ENCODE assay signal across 9 cellular contexts in genomic region chr19:19113040-19113541, GRCh38. TPM values are rescaled to one million over a fixed set of nuclear protein-coding genes. Genes with fewer than 3 reads are reported as not detected.
DNase-seq lines count a peak whose midpoint lies in the region; ATAC-seq, FAIRE-seq and TF ChIP-seq lines count a peak whose summit lies in the region.
"Had no signal": no experiment of that assay in that cellular context is flagged by ENCODE, and none has a peak within 500 bp of the region (broad histone marks: within the 10 kb centered on the region; RNA-seq: fewer than 3 reads in every experiment).

No MANE protein-coding gene starts in this region.

- no peak overlapping the region for H3K4ac ChIP-seq in neuronal stem cell (ENCODE audit: low read length)

- no peak for TF ChIP-seq EP300 in K562 (IDR thresholded peaks at IDR 0.05; ENCODE audit: low read length)

- H3K4me1 ChIP-seq in K562 (replicated peaks in 1 of 2; ENCODE audit: control insufficient read depth in 2 of 2, insufficient read depth in 2 of 2, low read length in 2 of 2) (peaks cover 12 to 31% of the 10 kb centered on the region in 2 experiments; a peak in 4 of 5 replicates), neuronal stem cell (ENCODE audit: control insufficient read depth in 2 of 2, insufficient read depth in 1 of 2, low read depth in 1 of 2, low read length in 2 of 2) (peaks cover 8 to 9% of the 10 kb centered on the region in 2 donors)

- in situ Hi-C loops in GM13977 (cut with MboI; ENCODE audit: low pct_unique_long_range_greater_than_20kb, low sequenced_read_pairs, unreplicated experiment) (no loop called here), K562 (cut with MboI) (no loop called here)

- H2BK12ac ChIP-seq in neuronal stem cell (ENCODE audit: low read length), result no peak overlapping the region

- H3K79me1 ChIP-seq in neuronal stem cell (ENCODE audit: low read depth, low read length), result peaks cover 2% of the 10 kb centered on the region

- 44% methylated on average over 4 of the region's 4 CpGs for WGBS in K562 (ENCODE audit: insufficient coverage, low coverage, missing lambda C conversion rate)
- WGBS in neuronal stem cell (ENCODE audit: extremely low coverage in 2 of 2, insufficient read length in 2 of 2, insufficient replicate concordance in 1 of 2), 2 donors, result no CpG with 5 or more reads among the region's 4 CpGs

- peak; percentile 88 for FAIRE-seq in K562 (lab: Jason Lieb, UNC)

- H3K9me3 ChIP-seq in K562 (replicated peaks; ENCODE audit: control insufficient read depth, insufficient read depth, low read depth, low read length) (no peaks in the 10 kb centered on the region), neuronal stem cell (replicated peaks in 1 of 2; ENCODE audit: control insufficient read depth in 2 of 2, insufficient read depth in 1 of 2, low read depth in 1 of 2, low read length in 2 of 2) (peaks cover 0 to 2% of the 10 kb centered on the region in 2 donors)

- no peak overlapping the region for H4K91ac ChIP-seq in neuronal stem cell (ENCODE audit: low read depth, low read length, poor library complexity)

- POLR2A ChIA-PET in K562 (lab: Yijun Ruan, JAX), result interaction anchor here (0.6 kb wide), 2 partner anchors 16 to 75 kb away, joined by 3 read pairs; no protein-coding TSS in a partner anchor

- TF ChIP-seq POLR2A in K562 (conservative IDR thresholded peaks at IDR 0.05), result peak; percentile 44

- H2BK5ac ChIP-seq in neuronal stem cell (ENCODE audit: low read length), result no peak overlapping the region

- TF ChIP-seq CTCF in GM13977 (IDR thresholded peaks at IDR 0.05; ENCODE audit: extremely low read depth, insufficient read depth, missing control alignments) (peak; percentile 4), K562 (IDR thresholded peaks at IDR 0.05 in 2 of 3, conservative IDR thresholded peaks at IDR 0.05 in 1 of 3; ENCODE audit: insufficient read depth in 2 of 3, low read depth in 1 of 3, low read length in 3 of 3) (peak; percentile 54 to 69 (median 68)), GM10266 (IDR thresholded peaks at IDR 0.05; ENCODE audit: control insufficient read depth, insufficient read depth, low read depth, missing control alignments) (no peak)

- H3K36me3 ChIP-seq in K562 (ENCODE audit: control insufficient read depth, insufficient read depth, low read length) (peaks cover 10% of the 10 kb centered on the region; the same call in 1 of the 3 replicates), neuronal stem cell (replicated peaks in 1 of 2; ENCODE audit: control insufficient read depth in 2 of 2, insufficient read depth in 2 of 2, low read length in 2 of 2) (peaks cover 0 to 3% of the 10 kb centered on the region in 2 donors)

- H3K23ac ChIP-seq in neuronal stem cell (ENCODE audit: low read depth, low read length, poor library complexity), result peak overlapping the region; percentile 31

- ATAC-seq in K562 (peak; percentile 87), GM21360 (IDR thresholded peaks at IDR 0.05; ENCODE audit: unreplicated experiment) (no peak), left ventricle myocardium superior (no peak)

- H2BK120ac ChIP-seq in neuronal stem cell (ENCODE audit: low read depth, low read length), result no peak overlapping the region

- peak overlapping the region in 1 of 2 experiments; percentile 70; a peak in 2 of 4 replicates for H3K9ac ChIP-seq in K562 (ENCODE audit: insufficient read depth in 1 of 2, low read depth in 2 of 2, low read length in 2 of 2)
- H3K9ac ChIP-seq in neuronal stem cell (ENCODE audit: low read depth, low read length, poor library complexity), result peak overlapping the region; percentile 60

- BruUV-seq in K562 (replicated peaks; lab: Mats Ljungman, UMichigan), result no TSS peak

- H3K9me1 ChIP-seq in K562 (ENCODE audit: control insufficient read depth, insufficient read depth, low read length), result peaks cover 4% of the 10 kb centered on the region

- H3K4me2 ChIP-seq in K562 (ENCODE audit: insufficient read depth, low read length) (no peak overlapping the region), neuronal stem cell (ENCODE audit: insufficient read depth, low read length, poor library complexity, severe bottlenecking) (no peak overlapping the region)

- no peak overlapping the region for H2BK15ac ChIP-seq in neuronal stem cell (ENCODE audit: low read length)

- no peak overlapping the region for H4K8ac ChIP-seq in neuronal stem cell (ENCODE audit: low read depth, low read length)

- H3K27me3 ChIP-seq in K562 (ENCODE audit: control insufficient read depth in 2 of 2, insufficient read depth in 2 of 2, low read length in 2 of 2), result no peaks in the 10 kb centered on the region
- H3K27me3 ChIP-seq in neuronal stem cell (ENCODE audit: control insufficient read depth in 3 of 3, insufficient read depth in 3 of 3, low read depth in 1 of 3, low read length in 3 of 3), result no peaks in the 10 kb centered on the region

- no peak overlapping the region for H3K18ac ChIP-seq in neuronal stem cell (ENCODE audit: low read length)

- CTCF ChIA-PET in K562 (lab: Yijun Ruan, JAX; ENCODE audit: low intra/inter-chr PET ratio), result interaction anchor here (0.9 to 1.2 kb wide), 2 partner anchors 59 to 62 kb away, joined by 6 to 9 read pairs; no protein-coding TSS in a partner anchor

- intact Hi-C loops in K562 (cut with micrococcal nuclease), result loop anchor here (1.0 to 2.0 kb wide), 3 partner anchors 26 to 60 kb away; no protein-coding TSS in a partner anchor
- intact Hi-C loops in left ventricle myocardium superior (cut with micrococcal nuclease), result no loop called here

- peak overlapping the region; percentile 81 for H2AK5ac ChIP-seq in neuronal stem cell (ENCODE audit: low read depth, low read length)

- H3K27ac ChIP-seq in K562 (ENCODE audit: extremely low read depth, low read depth, low read length) (no peak overlapping the region), neuronal stem cell (replicated peaks; ENCODE audit: low read length) (no peak overlapping the region)

- H3K4me3 ChIP-seq in K562 (no peak overlapping the region), neuronal stem cell (ENCODE audit: low read length in 2 of 2) (no peak overlapping the region)

- H3K14ac ChIP-seq in neuronal stem cell (ENCODE audit: low read length), result peak overlapping the region; percentile 8

- DNase-seq in GM13977 (ENCODE audit: low spot score) (no peak), NCI-H2171 treated with DMSO at 0.1 percent for 48 hours (lab: John Stamatoyannopoulos, UW) (peak; percentile 80), K562 (ENCODE audit: extremely low read depth in 1 of 4, low spot score in 3 of 4) (peak; percentile 50 to 72 (median 60)), neuronal stem cell (ENCODE audit: low spot score) (no peak), GM10266 (ENCODE audit: extremely low spot score) (no peak), left ventricle myocardium superior (no peak), HT-29 (ENCODE audit: low spot score) (no peak)
- DNase-seq: midbrain had no signal

- 0 out of 2 replicates have a peak overlapping the region, but pooled peaks have one; percentile 4 for H2AFZ ChIP-seq in K562 (ENCODE audit: low read depth, low read length)
- H2AFZ ChIP-seq in neuronal stem cell (ENCODE audit: low read length), result peak overlapping the region; percentile 64

- no peaks in the 10 kb centered on the region for H3K79me2 ChIP-seq in K562 (ENCODE audit: control insufficient read depth, insufficient read depth, low read length)

- peak; percentile 60 to 71 for TF ChIP-seq RAD21 in K562 (CRISPR knock-in tag; conservative IDR thresholded peaks at IDR 0.05 in 1 of 2, IDR thresholded peaks at IDR 0.05 in 1 of 2)

- H4K20me1 ChIP-seq in K562 (replicated peaks; ENCODE audit: control insufficient read depth, insufficient read depth, low read length), result 0 out of 2 replicates have a peak, but pooled peaks cover 2% of the 10 kb centered on the region

RNA-seq across cellular contexts. Expression of gene TMEM161A, which starts 25.2 kb away (rescaled TPM):
- total RNA-seq in K562 (2011; cell fraction: chromatin; rRNA removed; ENCODE audit: low replicate concordance), result 61.8 and 208 TPM in 2 replicates
- 275 and 276 TPM in 2 replicates for total RNA-seq in K562 (2011; cell fraction: nucleolus; rRNA removed)
- 120 and 154 TPM in 2 replicates for total RNA-seq in K562 (2011; cell fraction: nucleoplasm; rRNA removed)
- total RNA-seq in K562 (2014; rRNA removed) (77.2 and 105 TPM in 2 replicates), K562 (2014; rRNA removed; fragmentation: Illumina TruSeq; extraction: Trizol) (15.4 and 24.5 TPM in 2 replicates), K562 (2015; rRNA removed; fragmentation: Illumina TruSeq; extraction: Trizol) (33.8 and 38.9 TPM in 2 replicates), K562 (2021) (76.7 and 81.2 TPM in 2 replicates), left ventricle myocardium superior (24.7 TPM)
- polyA plus RNA-seq in K562 (2011; rRNA removed) (42.5 and 66.4 TPM in 2 replicates), K562 (2014; fragmentation: Illumina TruSeq; extraction: Trizol) (29.2 and 68.5 TPM in 2 replicates), K562 (2014; fragmentation: Nextera tagmentation; extraction: Ambion mirVana) (1 to 10 TPM in 1 of 2 experiments, under 1 TPM in 1; 0.63 to 4.7 TPM), K562 (2014; rRNA removed) (92.3 and 98.4 TPM in 2 replicates)
- polyA plus RNA-seq in K562 (2011; cell fraction: cytosol; rRNA removed), result 82.2 and 238 TPM in 2 replicates
- 177 and 332 TPM in 2 replicates for polyA plus RNA-seq in K562 (2011; cell fraction: nucleus; rRNA removed)
- 45.4 and 63.2 TPM in 2 replicates for polyA plus RNA-seq in K562 (2012)
- polyA minus RNA-seq in K562 (2011; rRNA and poly(A)+ RNA removed), result 35.9 and 53.2 TPM in 2 replicates
- 52.1 and 59.5 TPM in 2 replicates for polyA minus RNA-seq in K562 (2011; cell fraction: cytosol; rRNA and poly(A)+ RNA removed)
- 89.7 and 90.0 TPM in 2 replicates for polyA minus RNA-seq in K562 (2011; cell fraction: nucleus; rRNA and poly(A)+ RNA removed)
- polyA plus RNA-seq in neuronal stem cell (2013, experiment 1 of 2), result 25.5 TPM
- 24.0 TPM for polyA plus RNA-seq in neuronal stem cell (2013, experiment 2 of 2)
- total RNA-seq in HT-29 (2014; rRNA removed; shearing (Covaris generic)), result 59.0 and 63.8 TPM in 2 replicates

RNA-seq across cellular contexts. Expression of gene SLC25A42, which starts 49.3 kb away (rescaled TPM):
- 32.0 and 85.4 TPM in 2 replicates for total RNA-seq in K562 (2011; cell fraction: chromatin; rRNA removed; ENCODE audit: low replicate concordance)
- total RNA-seq in K562 (2011; cell fraction: nucleolus; rRNA removed), result 50.1 and 57.7 TPM in 2 replicates
- total RNA-seq in K562 (2011; cell fraction: nucleoplasm; rRNA removed), result 45.2 and 57.4 TPM in 2 replicates
- total RNA-seq in K562 (2014; rRNA removed) (14.1 and 15.1 TPM in 2 replicates), K562 (2014; rRNA removed; fragmentation: Illumina TruSeq; extraction: Trizol) (7.9 and 10.5 TPM in 2 replicates), K562 (2015; rRNA removed; fragmentation: Illumina TruSeq; extraction: Trizol) (8.7 and 9.9 TPM in 2 replicates), K562 (2021) (30.2 and 32.2 TPM in 2 replicates), left ventricle myocardium superior (29.5 TPM)
- polyA plus RNA-seq in K562 (2011; rRNA removed) (17.0 and 19.4 TPM in 2 replicates), K562 (2014; fragmentation: Illumina TruSeq; extraction: Trizol) (16.4 and 23.3 TPM in 2 replicates), K562 (2014; fragmentation: Nextera tagmentation; extraction: Ambion mirVana) (1 to 10 TPM in 1 of 2 experiments, under 1 TPM in 1; 0.59 to 2.0 TPM), K562 (2014; rRNA removed) (24.7 and 25.5 TPM in 2 replicates)
- polyA plus RNA-seq in K562 (2011; cell fraction: cytosol; rRNA removed), result 21.5 and 36.4 TPM in 2 replicates
- 66.0 and 91.7 TPM in 2 replicates for polyA plus RNA-seq in K562 (2011; cell fraction: nucleus; rRNA removed)
- 17.8 and 23.7 TPM in 2 replicates for polyA plus RNA-seq in K562 (2012)
- 6.5 and 10.2 TPM in 2 replicates for polyA minus RNA-seq in K562 (2011; rRNA and poly(A)+ RNA removed)
- polyA minus RNA-seq in K562 (2011; cell fraction: cytosol; rRNA and poly(A)+ RNA removed), result 11.4 and 14.1 TPM in 2 replicates
- 13.1 and 13.3 TPM in 2 replicates for polyA minus RNA-seq in K562 (2011; cell fraction: nucleus; rRNA and poly(A)+ RNA removed)
- polyA plus RNA-seq in neuronal stem cell (2013, experiment 1 of 2), result 6.8 TPM
- polyA plus RNA-seq in neuronal stem cell (2013, experiment 2 of 2), result 7.2 TPM
- 2.4 and 3.2 TPM in 2 replicates for total RNA-seq in HT-29 (2014; rRNA removed; shearing (Covaris generic))

RNA-seq across cellular contexts. Expression of gene MEF2B, which starts 57.0 kb away (rescaled TPM):
- 1.4 TPM in 1 of 2 replicates, not detected in the other for total RNA-seq in K562 (2011; cell fraction: chromatin; rRNA removed; ENCODE audit: low replicate concordance)
- 1.2 and 1.7 TPM in 2 replicates for total RNA-seq in K562 (2011; cell fraction: nucleolus; rRNA removed)
- 1.4 and 1.8 TPM in 2 replicates for total RNA-seq in K562 (2011; cell fraction: nucleoplasm; rRNA removed)
- total RNA-seq in K562 (2014; rRNA removed), result 0.16 and 0.77 TPM in 2 replicates
- total RNA-seq in K562 (2014; rRNA removed; fragmentation: Illumina TruSeq; extraction: Trizol), result not detected in 2 replicates
- total RNA-seq in K562 (2015; rRNA removed; fragmentation: Illumina TruSeq; extraction: Trizol), result 0.14 and 0.23 TPM in 2 replicates
- 0.72 and 1.9 TPM in 2 replicates for total RNA-seq in K562 (2021)
- 0.15 and 0.26 TPM in 2 replicates for polyA plus RNA-seq in K562 (2011; rRNA removed)
- polyA plus RNA-seq in K562 (2011; cell fraction: cytosol; rRNA removed), result 0.12 and 0.25 TPM in 2 replicates
- polyA plus RNA-seq in K562 (2011; cell fraction: nucleus; rRNA removed), result 1.1 and 1.8 TPM in 2 replicates
- polyA plus RNA-seq in K562 (2012), result 0.14 and 7.0 TPM in 2 replicates
- polyA plus RNA-seq in K562 (2014; fragmentation: Illumina TruSeq; extraction: Trizol), result 0.65 and 1.0 TPM in 2 replicates
- polyA plus RNA-seq in K562 (2014; fragmentation: Nextera tagmentation; extraction: Ambion mirVana), result not detected
- 0.46 and 1.1 TPM in 2 replicates for polyA plus RNA-seq in K562 (2014; rRNA removed)
- polyA minus RNA-seq in K562 (2011; rRNA and poly(A)+ RNA removed), result not detected in 2 replicates
- polyA minus RNA-seq in K562 (2011; cell fraction: cytosol; rRNA and poly(A)+ RNA removed), result not detected in 2 replicates
- polyA minus RNA-seq in K562 (2011; cell fraction: nucleus; rRNA and poly(A)+ RNA removed), result 0.27 and 0.89 TPM in 2 replicates
- 1.1 TPM for polyA plus RNA-seq in neuronal stem cell (2013, experiment 1 of 2)
- polyA plus RNA-seq in neuronal stem cell (2013, experiment 2 of 2), result 1.2 TPM
- total RNA-seq in left ventricle myocardium superior, result not detected
- total RNA-seq in HT-29 (2014; rRNA removed; shearing (Covaris generic)), result 0.38 and 0.55 TPM in 2 replicates

Comparison
In these comparisons a context has a peak if more than half of its experiments do, and no peak if none do; other contexts are left out.
1. DNase-seq: peak in NCI-H2171 treated with DMSO at 0.1 percent for 48 hours (single experiment) and K562 (4 of 4); none in GM13977 (single experiment), neuronal stem cell (single experiment), GM10266 (single experiment), left ventricle myocardium superior (single experiment) and HT-29 (single experiment).